In the genomic region with DNA sequence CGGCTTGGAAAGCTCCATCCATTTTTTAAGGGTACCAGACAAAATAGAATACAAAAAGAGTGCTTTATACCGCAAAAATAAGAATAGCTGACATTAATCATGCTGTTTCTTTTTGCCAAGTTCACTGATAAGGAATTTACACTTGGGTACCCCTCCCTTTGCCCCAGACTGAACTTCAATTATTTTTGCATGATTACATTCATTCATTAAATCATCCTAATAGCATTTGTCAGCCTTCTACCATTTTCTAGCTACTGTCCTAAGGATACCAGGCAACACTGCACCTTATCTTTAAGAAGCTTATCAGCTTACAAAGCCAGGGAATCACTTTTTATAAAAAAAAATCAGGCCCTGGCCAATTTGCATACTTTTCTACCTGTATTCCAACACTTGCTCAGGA, we compare ENCODE assay signal across 32 cellular contexts. TPM values are rescaled to one million over a fixed set of nuclear protein-coding genes. Genes with fewer than 3 reads are reported as not detected.
"Had no signal": no experiment of that assay in that cellular context is flagged by ENCODE, and none has a peak within 500 bp of the region (broad histone marks: within the 10 kb centered on the region; RNA-seq: fewer than 3 reads in every experiment).

No MANE protein-coding gene starts in this region.

- H3K27ac ChIP-seq: brain microvascular endothelial cell, SJCRH30, SK-N-MC, VCaP had no signal

- H3K27me3 ChIP-seq: brain microvascular endothelial cell, SJCRH30 had no signal

- DNase-seq: activated CD4-positive, alpha-beta T cell treated with anti-CD3 and anti-CD28 coated beads, Interleukin-2, amount 10 ng/mL, durations not matched to agents 24 days and 14 days; activated CD4-positive, alpha-beta T cell treated with anti-CD3 and anti-CD28 coated beads, Interleukin-2, amount 50 U/mL, for 4 hours; activated CD4-positive, CD25-positive, alpha-beta regulatory T cell; activated CD8-positive, alpha-beta T cell treated with anti-CD3 and anti-CD28 coated beads for 36 hours; activated gamma-delta T cell; activated naive CD4-positive, alpha-beta T cell treated with Interleukin-2 at 50 U/mL for 16 hours; activated naive CD8-positive, alpha-beta T cell treated with anti-CD3 and anti-CD28 coated beads, Interleukin-2, amount 10 ng/mL, durations not matched to agents 7 days and 5 days; activated T-cell treated with anti-CD3 and anti-CD28 coated beads, Interleukin-2, amount 50 U/mL, for 24 hours; brain microvascular endothelial cell; central memory CD4-positive, alpha-beta T cell; MM.1S; MV-4-11; NCI-H1092; NCI-H1417; NCI-H146; NCI-H187; NCI-H2029 treated with DMSO at 0.1 percent for 48 hours; NCI-H2107; NCI-H2171; NCI-H446; NCI-H510A treated with DMSO at 0.1 percent for 48 hours; NCI-H526 treated with DMSO at 0.1 percent for 48 hours; NCI-H774; SHP77; SJCRH30; T-cell; T-helper 17 cell had no signal

- ATAC-seq: activated CD8-positive, alpha-beta T cell treated with anti-CD3 and anti-CD28 coated beads for 36 hours; Panc1; T-cell; T-helper 17 cell had no signal

- H3K4me3 ChIP-seq: SJCRH30, SK-N-MC had no signal

- H3K36me3 ChIP-seq: brain microvascular endothelial cell, SJCRH30 had no signal

- H3K4me1 ChIP-seq: SJCRH30 had no signal

- FAIRE-seq: colon had no signal

- H3K9me3 ChIP-seq: SJCRH30 had no signal

RNA-seq across cellular contexts. Expression of gene KCTD16, which starts 48.6 kb away (rescaled TPM):
- total RNA-seq: activated CD4-positive, alpha-beta T cell treated with anti-CD3 and anti-CD28 coated beads, Interleukin-2, amount 10 ng/mL, durations not matched to agents 24 days and 14 days; activated T-helper 2 cell treated with anti-CD3 and anti-CD28 coated beads, Interferon-gamma antibody, Interleukin-2, Interleukin-4, amounts not matched to agents 10 μg/mL and 5 μg/mL and 100 μg/mL, durations not matched to agents 14 hours and 24 hours and 36 hours; T-helper 17 cell had no signal
